Comparison of ENCODE assay signal across 21 cellular contexts in genomic region chr7:71135663-71136062, GRCh38. TPM values are rescaled to one million over a fixed set of nuclear protein-coding genes. Genes with fewer than 3 reads are reported as not detected.
DNase-seq lines count a peak whose midpoint lies in the region; ATAC-seq and TF ChIP-seq lines count a peak whose summit lies in the region.
"Had no signal": no experiment of that assay in that cellular context is flagged by ENCODE, and none has a peak within 500 bp of the region (broad histone marks: within the 10 kb centered on the region; RNA-seq: fewer than 3 reads in every experiment).

No MANE protein-coding gene starts in this region.

- no peak overlapping the region for H3K9ac ChIP-seq in HUES6 (ENCODE audit: low read length)

- 38% methylated on average over 4 of the region's 4 CpGs for WGBS in prostate gland
- WGBS in upper lobe of left lung, 2 donors = 60 to 76% methylated on average over 1 to 4 of the region's 4 CpGs

- ATAC-seq in upper lobe of left lung (ENCODE audit: low FRiP score in 2 of 2) = no peak
- ATAC-seq: GM12878 had no signal

- TF ChIP-seq CTCF in prostate gland (IDR thresholded peaks at IDR 0.05) = no peak
- TF ChIP-seq CTCF in upper lobe of left lung (IDR thresholded peaks at IDR 0.05) = no peak

- no peak overlapping the region for H3K27ac ChIP-seq in HUES6 (ENCODE audit: low read depth, low read length)
- peak overlapping the region; percentile 0 to 35 for H3K27ac ChIP-seq in prostate gland
- H3K27ac ChIP-seq in upper lobe of left lung = no peak overlapping the region
- H3K27ac ChIP-seq: Peyer's patch had no signal

- H3K4me3 ChIP-seq in HUES6 (ENCODE audit: low read depth, low read length) (0 out of 2 replicates have a peak overlapping the region, but pooled peaks have one; percentile 15), prostate gland (no peak overlapping the region), upper lobe of left lung (no peak overlapping the region)
- H3K4me3 ChIP-seq: GM12878, HAP-1, Peyer's patch had no signal

- TF ChIP-seq POLR2A in prostate gland (IDR thresholded peaks at IDR 0.05) = no peak
- TF ChIP-seq POLR2A in upper lobe of left lung (IDR thresholded peaks at IDR 0.05) = no peak

- H3K27ac Mint-ChIP-seq in activated naive CD4-positive, alpha-beta T cell treated with anti-CD3 and anti-CD28 coated beads for 36 hours = no peak overlapping the region
- H3K27ac Mint-ChIP-seq in activated CD4-positive, alpha-beta memory T cell treated with anti-CD3 and anti-CD28 coated beads for 36 hours = no peak overlapping the region

- H3K27me3 Mint-ChIP-seq in activated naive CD4-positive, alpha-beta T cell treated with anti-CD3 and anti-CD28 coated beads for 36 hours (ENCODE audit: low read depth) = peaks cover 19% of the 10 kb centered on the region
- peaks cover 15% of the 10 kb centered on the region for H3K27me3 Mint-ChIP-seq in activated CD4-positive, alpha-beta memory T cell treated with anti-CD3 and anti-CD28 coated beads for 36 hours

- no peaks in the 10 kb centered on the region for H3K36me3 Mint-ChIP-seq in activated naive CD4-positive, alpha-beta T cell treated with anti-CD3 and anti-CD28 coated beads for 36 hours (ENCODE audit: low read depth)
- peaks cover 3% of the 10 kb centered on the region for H3K36me3 Mint-ChIP-seq in activated CD4-positive, alpha-beta memory T cell treated with anti-CD3 and anti-CD28 coated beads for 36 hours

- no peak for TF ChIP-seq EP300 in upper lobe of left lung (IDR thresholded peaks at IDR 0.05)

- H3K27me3 ChIP-seq in HUES6 (ENCODE audit: control insufficient read depth, insufficient read depth, low read length) (peaks cover 30% of the 10 kb centered on the region), prostate gland (replicated peaks; ENCODE audit: insufficient read depth) (no peaks in the 10 kb centered on the region), upper lobe of left lung (peaks cover 0 to 16% (median 8%) of the 10 kb centered on the region in 4 donors)
- H3K27me3 ChIP-seq: Peyer's patch had no signal

- POLR2A ChIA-PET in activated CD4-positive, alpha-beta memory T cell treated with anti-CD3 and anti-CD28 coated beads for 36 hours (lab: Charles Lee) = no interaction called here

- no peaks in the 10 kb centered on the region for H3K4me1 Mint-ChIP-seq in activated naive CD4-positive, alpha-beta T cell treated with anti-CD3 and anti-CD28 coated beads for 36 hours (ENCODE audit: low read depth)
- no peaks in the 10 kb centered on the region for H3K4me1 Mint-ChIP-seq in activated CD4-positive, alpha-beta memory T cell treated with anti-CD3 and anti-CD28 coated beads for 36 hours (ENCODE audit: low read depth)

- peaks cover 2% of the 10 kb centered on the region for H3K9me3 Mint-ChIP-seq in activated naive CD4-positive, alpha-beta T cell treated with anti-CD3 and anti-CD28 coated beads for 36 hours
- H3K9me3 Mint-ChIP-seq in activated CD4-positive, alpha-beta memory T cell treated with anti-CD3 and anti-CD28 coated beads for 36 hours = no peaks in the 10 kb centered on the region

- H3K4me1 ChIP-seq in HUES6 (ENCODE audit: control insufficient read depth, insufficient read depth, low read length) (peaks cover 22% of the 10 kb centered on the region), prostate gland (replicated peaks) (no peaks in the 10 kb centered on the region), upper lobe of left lung (peaks cover 0 to 23% (median 3%) of the 10 kb centered on the region in 4 donors)
- H3K4me1 ChIP-seq: BE2C, HAP-1, Peyer's patch had no signal

- H3K4me3 Mint-ChIP-seq in activated naive CD4-positive, alpha-beta T cell treated with anti-CD3 and anti-CD28 coated beads for 36 hours = no peak overlapping the region
- no peak overlapping the region for H3K4me3 Mint-ChIP-seq in activated CD4-positive, alpha-beta memory T cell treated with anti-CD3 and anti-CD28 coated beads for 36 hours

- peaks cover 11% of the 10 kb centered on the region for H3K36me3 ChIP-seq in HUES6 (ENCODE audit: control insufficient read depth, insufficient read depth, low read length)
- H3K36me3 ChIP-seq in prostate gland = no peaks in the 10 kb centered on the region
- no peaks in the 10 kb centered on the region for H3K36me3 ChIP-seq in upper lobe of left lung
- H3K36me3 ChIP-seq: BE2C, HAP-1, Peyer's patch had no signal

- DNase-seq in DMS 273 treated with DMSO at 0.1 percent for 48 hours (lab: John Stamatoyannopoulos, UW) (peak; percentile 81), cerebellar cortex (ENCODE audit: low spot score) (peak; percentile 52), prostate gland (ENCODE audit: low spot score) (peak; percentile 17), NCI-H187 (lab: John Stamatoyannopoulos, UW) (no peak), upper lobe of left lung (no peak)
- DNase-seq in activated naive CD4-positive, alpha-beta T cell treated with anti-CD3 and anti-CD28 coated beads for 36 hours = no peak
- DNase-seq in activated CD4-positive, alpha-beta memory T cell treated with anti-CD3 and anti-CD28 coated beads for 36 hours = no peak
- DNase-seq: BE2C, DMS79 treated with DMSO at 0.1 percent for 48 hours, KG1, NCI-H1092 treated with DMSO at 0.1 percent for 48 hours, NCI-H1436 treated with DMSO at 0.1 percent for 48 hours, NCI-H2029, NCI-H524 treated with DMSO at 0.1 percent for 48 hours, NCI-H82, Peyer's patch had no signal

- intact Hi-C loops in prostate gland (cut with DNase I) = no loop called here
- intact Hi-C loops in activated naive CD4-positive, alpha-beta T cell treated with anti-CD3 and anti-CD28 coated beads for 36 hours (cut with micrococcal nuclease) = no loop called here
- intact Hi-C loops in activated CD4-positive, alpha-beta memory T cell treated with anti-CD3 and anti-CD28 coated beads for 36 hours (cut with micrococcal nuclease) = no loop called here

- H3K9me3 ChIP-seq in HUES6 (ENCODE audit: control insufficient read depth, insufficient read depth, low read depth, low read length) (no peaks in the 10 kb centered on the region), prostate gland (no peaks in the 10 kb centered on the region), upper lobe of left lung (no peaks in the 10 kb centered on the region)
- H3K9me3 ChIP-seq: BE2C, HAP-1, Peyer's patch had no signal

- CTCF ChIA-PET in activated naive CD4-positive, alpha-beta T cell treated with anti-CD3 and anti-CD28 coated beads for 36 hours (lab: Charles Lee) = interaction anchor here (1.5 kb wide), 1 partner anchor 21 kb away, joined by 7 read pairs; no protein-coding TSS in a partner anchor
- CTCF ChIA-PET in activated CD4-positive, alpha-beta memory T cell treated with anti-CD3 and anti-CD28 coated beads for 36 hours (lab: Charles Lee) = no interaction called here

RNA-seq across cellular contexts. Expression of gene GALNT17, which starts 3.7 kb away (rescaled TPM):
- total RNA-seq in prostate gland (10 to 100 TPM; 46.7 to 58.1 TPM), upper lobe of left lung (10 to 100 TPM in 3 of 6 donors, 1 to 10 TPM in 3; 5.3 to 26.2 (median 10.1) TPM)
- total RNA-seq in activated naive CD4-positive, alpha-beta T cell treated with anti-CD3 and anti-CD28 coated beads for 36 hours = not detected
- not detected for total RNA-seq in activated CD4-positive, alpha-beta memory T cell treated with anti-CD3 and anti-CD28 coated beads for 36 hours
- total RNA-seq: A673, HT1080 had no signal

Comparison
In these comparisons a context has a peak if more than half of its experiments do, and no peak if none do; other contexts are left out.
1. DNase-seq: peak in DMS 273 treated with DMSO at 0.1 percent for 48 hours (single experiment), cerebellar cortex (single experiment) and prostate gland (single experiment); none in activated naive CD4-positive, alpha-beta T cell treated with anti-CD3 and anti-CD28 coated beads for 36 hours (single experiment), NCI-H187 (0 of 2), activated CD4-positive, alpha-beta memory T cell treated with anti-CD3 and anti-CD28 coated beads for 36 hours (single experiment) and upper lobe of left lung (0 of 2).
2. H3K27ac ChIP-seq: peak in prostate gland (2 of 2); none in HUES6 (single experiment) and upper lobe of left lung (0 of 4).
3. RNA of gene GALNT17, which starts 3.7 kb away (total RNA-seq): 46.7 to 58.1 TPM in prostate gland and 5.3 to 26.2 TPM in upper lobe of left lung; not detected in activated naive CD4-positive, alpha-beta T cell treated with anti-CD3 and anti-CD28 coated beads for 36 hours and not detected in activated CD4-positive, alpha-beta memory T cell treated with anti-CD3 and anti-CD28 coated beads for 36 hours; every median in the first group is over 4 times any median in the second.